Comparison of ENCODE assay signal across 8 cellular contexts in genomic region chr1:32964461-32965250, GRCh38. TPM values are rescaled to one million over a fixed set of nuclear protein-coding genes. Genes with fewer than 3 reads are reported as not detected.
A peak's percentile ranks its signal among the peaks of the same experiment; 100 is the strongest.
DNase-seq lines count a peak whose midpoint lies in the region; ATAC-seq and TF ChIP-seq lines count a peak whose summit lies in the region.

A gene with protein sequence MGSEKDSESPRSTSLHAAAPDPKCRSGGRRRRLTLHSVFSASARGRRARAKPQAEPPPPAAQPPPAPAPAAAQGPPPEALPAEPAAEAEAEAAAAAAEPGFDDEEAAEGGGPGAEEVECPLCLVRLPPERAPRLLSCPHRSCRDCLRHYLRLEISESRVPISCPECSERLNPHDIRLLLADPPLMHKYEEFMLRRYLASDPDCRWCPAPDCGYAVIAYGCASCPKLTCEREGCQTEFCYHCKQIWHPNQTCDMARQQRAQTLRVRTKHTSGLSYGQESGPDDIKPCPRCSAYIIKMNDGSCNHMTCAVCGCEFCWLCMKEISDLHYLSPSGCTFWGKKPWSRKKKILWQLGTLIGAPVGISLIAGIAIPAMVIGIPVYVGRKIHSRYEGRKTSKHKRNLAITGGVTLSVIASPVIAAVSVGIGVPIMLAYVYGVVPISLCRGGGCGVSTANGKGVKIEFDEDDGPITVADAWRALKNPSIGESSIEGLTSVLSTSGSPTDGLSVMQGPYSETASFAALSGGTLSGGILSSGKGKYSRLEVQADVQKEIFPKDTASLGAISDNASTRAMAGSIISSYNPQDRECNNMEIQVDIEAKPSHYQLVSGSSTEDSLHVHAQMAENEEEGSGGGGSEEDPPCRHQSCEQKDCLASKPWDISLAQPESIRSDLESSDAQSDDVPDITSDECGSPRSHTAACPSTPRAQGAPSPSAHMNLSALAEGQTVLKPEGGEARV (minus strand): TSS chr1:32964809. CDS start chr1:32964685, 124 bp downstream.

- no peaks in the 10 kb centered on the region for H3K36me3 Mint-ChIP-seq in activated naive CD4-positive, alpha-beta T cell treated with anti-CD3 and anti-CD28 coated beads, Interleukin-2, amount 50 U/mL, for 72 hours

- H3K27ac ChIP-seq in osteoblast (ENCODE audit: low read depth, low read length) (peak within 1 kb of the TSS; percentile 29), thoracic aorta (peak within 1 kb of the TSS; percentile 85 to 90)

- H2AFZ ChIP-seq in osteoblast (ENCODE audit: low read length), result peak within 1 kb of the TSS; percentile 83

- peaks cover 18% of the 10 kb centered on the region for H4K20me1 ChIP-seq in osteoblast (ENCODE audit: insufficient read depth, low read length)

- H3K27me3 ChIP-seq in GM06990 (replicated peaks; ENCODE audit: control insufficient read depth, insufficient read depth, low read length) (no peaks in the 10 kb centered on the region), osteoblast (ENCODE audit: insufficient read depth, low read length) (no peaks in the 10 kb centered on the region), thoracic aorta (replicated peaks; ENCODE audit: insufficient read depth) (no peaks in the 10 kb centered on the region)

- TF ChIP-seq CTCF in GM06990 (IDR thresholded peaks at IDR 0.05; ENCODE audit: insufficient read depth, low read length, poor library complexity, severe bottlenecking) (no peak), osteoblast (IDR thresholded peaks at IDR 0.05; ENCODE audit: extremely low read depth, low read depth, low read length) (no peak), thoracic aorta (IDR thresholded peaks at IDR 0.05) (peak; percentile 39)

- H3K4me2 ChIP-seq in osteoblast (ENCODE audit: insufficient read depth, low read length), result peak within 1 kb of the TSS; percentile 88

- H3K4me3 ChIP-seq in GM06990 (replicated peaks; ENCODE audit: low read depth, low read length) (peak within 1 kb of the TSS; percentile 94), osteoblast (ENCODE audit: insufficient read depth, low read length) (peak within 1 kb of the TSS; percentile 88), thoracic aorta (peak within 1 kb of the TSS; percentile 99)

- peaks cover 0 to 5% of the 10 kb centered on the region in 2 donors for H3K9me3 Mint-ChIP-seq in activated naive CD4-positive, alpha-beta T cell treated with anti-CD3 and anti-CD28 coated beads, Interleukin-2, amount 50 U/mL, for 72 hours

- H3K9me3 ChIP-seq in osteoblast (ENCODE audit: low read depth, low read length) (no peaks in the 10 kb centered on the region), thoracic aorta (no peaks in the 10 kb centered on the region)

- peak; percentile 85 for ATAC-seq in HG02588 (IDR thresholded peaks at IDR 0.05; ENCODE audit: unreplicated experiment)
- peak; percentile 94 to 95 for ATAC-seq in activated naive CD4-positive, alpha-beta T cell treated with anti-CD3 and anti-CD28 coated beads, Interleukin-2, amount 50 U/mL, for 72 hours
- ATAC-seq in thoracic aorta (ENCODE audit: insufficient number of reproducible peaks, low FRiP score, low read depth), result peak; percentile 88

- peaks cover 39% of the 10 kb centered on the region for H3K79me2 ChIP-seq in osteoblast (ENCODE audit: insufficient read depth, low read length)

- H3K36me3 ChIP-seq in GM06990 (ENCODE audit: control insufficient read depth, insufficient read depth, low read length), result no peaks in the 10 kb centered on the region
- no peaks in the 10 kb centered on the region for H3K36me3 ChIP-seq in osteoblast (ENCODE audit: insufficient read depth, low read length)
- H3K36me3 ChIP-seq in thoracic aorta, result no peaks in the 10 kb centered on the region

- peak; percentile 98 for DNase-seq in GM06990 (ENCODE audit: extremely low read depth, insufficient read length)
- peak; percentile 98 for DNase-seq in NCI-H1092 treated with DMSO at 0.1 percent for 48 hours (lab: John Stamatoyannopoulos, UW)
- DNase-seq in SKM-1 (lab: John Stamatoyannopoulos, UW; ENCODE audit: unreplicated experiment), result peak; percentile 87
- DNase-seq in activated naive CD4-positive, alpha-beta T cell treated with anti-CD3 and anti-CD28 coated beads, Interleukin-2, amount 50 U/mL, for 72 hours (ENCODE audit: low spot score in 2 of 2), result peak; percentile 94 to 97
- DNase-seq in glomerular visceral epithelial cell (ENCODE audit: extremely low spot score), result peak; percentile 96
- DNase-seq in osteoblast (ENCODE audit: insufficient read length, low spot score, missing footprints), result peak; percentile 100
- DNase-seq in thoracic aorta (ENCODE audit: low spot score), result peak; percentile 80

- H3K27ac Mint-ChIP-seq in activated naive CD4-positive, alpha-beta T cell treated with anti-CD3 and anti-CD28 coated beads, Interleukin-2, amount 50 U/mL, for 72 hours, result peak within 1 kb of the TSS; percentile 82 to 83

- H3K4me1 ChIP-seq in osteoblast (ENCODE audit: insufficient read depth, low read length) (peaks cover 40% of the 10 kb centered on the region), thoracic aorta (ENCODE audit: control insufficient read depth in 1 of 2, low read depth in 2 of 2) (peaks cover 18 to 39% of the 10 kb centered on the region in 2 donors)

RNA-seq across cellular contexts. Expression of the gene that starts here (rescaled TPM):
- 10 to 100 TPM; 11.5 to 31.6 TPM for total RNA-seq in activated naive CD4-positive, alpha-beta T cell treated with anti-CD3 and anti-CD28 coated beads, Interleukin-2, amount 50 U/mL, for 72 hours
- total RNA-seq in osteoblast (14.5 and 19.7 TPM in 2 replicates), thoracic aorta (10 to 100 TPM; 21.9 to 37.2 TPM)

Comparison
In these comparisons a context has a peak if more than half of its experiments do, and no peak if none do; other contexts are left out.
1. Peak in every context shown above with its lines: DNase-seq, ATAC-seq, H3K4me3 ChIP-seq and H3K27ac ChIP-seq.